9 cellular contexts compared by ENCODE assay signal in the genomic region with DNA sequence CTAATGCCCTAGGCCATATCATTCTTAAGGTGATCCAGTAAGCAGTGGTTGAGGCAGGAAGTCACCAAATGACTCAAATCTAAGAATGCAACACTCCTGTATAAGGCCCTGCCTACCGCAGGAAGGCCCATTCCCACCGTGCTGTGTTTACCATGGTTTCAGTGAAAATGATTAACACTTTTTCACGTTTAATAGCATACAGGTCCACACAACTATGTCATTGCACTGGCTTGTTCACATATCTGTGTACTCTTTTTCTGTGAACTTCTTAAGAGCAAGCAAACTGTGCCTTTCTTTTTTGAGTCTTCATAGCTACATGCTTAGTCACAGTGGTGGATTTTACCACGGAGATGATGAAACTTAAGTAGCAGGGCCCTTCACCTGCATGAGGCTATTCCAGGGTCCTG.
DNase-seq lines count a peak whose midpoint lies in the region; ATAC-seq lines count a peak whose summit lies in the region.
"Had no signal": no experiment of that assay in that cellular context is flagged by ENCODE, and none has a peak within 500 bp of the region (broad histone marks: within the 10 kb centered on the region; RNA-seq: fewer than 3 reads in every experiment).

No MANE protein-coding gene starts in this region.

- peak; percentile 73 for ATAC-seq in GM18861 (IDR thresholded peaks at IDR 0.05; ENCODE audit: unreplicated experiment)

- DNase-seq in H4 (ENCODE audit: low spot score): peak; percentile 66
- peak; percentile 81 for DNase-seq in HT1080 (ENCODE audit: low read depth)
- DNase-seq in islet precursor cell: peak; percentile 74
- no peak for DNase-seq in DMS 273 treated with DMSO at 0.1 percent for 48 hours (lab: John Stamatoyannopoulos, UW)
- DNase-seq in dermis blood vessel endothelial cell: no peak
- no peak for DNase-seq in nucleus accumbens (lab: John Stamatoyannopoulos, UW)
- no peak for DNase-seq in occipital lobe (lab: John Stamatoyannopoulos, UW)
- DNase-seq: activated naive CD4-positive, alpha-beta T cell treated with anti-CD3 and anti-CD28 coated beads, Interleukin-2, amount 10 ng/mL, durations not matched to agents 7 days and 5 days had no signal

Comparison
In these comparisons a context has a peak if more than half of its experiments do, and no peak if none do; other contexts are left out.
1. DNase-seq: peak in H4 (single experiment), HT1080 (single experiment) and islet precursor cell (single experiment); none in DMS 273 treated with DMSO at 0.1 percent for 48 hours (single experiment), dermis blood vessel endothelial cell (single experiment), nucleus accumbens (0 of 56) and occipital lobe (single experiment).